ENCODE assay signal across 20 cellular contexts in genomic region chr5:56684159-56684558, GRCh38.
DNase-seq lines count a peak whose midpoint lies in the region; ATAC-seq and TF ChIP-seq lines count a peak whose summit lies in the region.
"Had no signal": no experiment of that assay in that cellular context is flagged by ENCODE, and none has a peak within 500 bp of the region (broad histone marks: within the 10 kb centered on the region; RNA-seq: fewer than 3 reads in every experiment).

No MANE protein-coding gene starts in this region.

- POLR2A ChIA-PET in WTC11 (lab: Charles Lee), result no interaction called here

- H3K27ac Mint-ChIP-seq in WTC11, result no peak overlapping the region
- peak overlapping the region; percentile 89 for H3K27ac Mint-ChIP-seq in memory B cell

- H3K9me3 Mint-ChIP-seq in WTC11 (no peaks in the 10 kb centered on the region), memory B cell (peaks cover 6% of the 10 kb centered on the region)

- TF ChIP-seq CTCF in WTC11 (IDR thresholded peaks at IDR 0.05), result no peak

- CTCF ChIA-PET in WTC11 (lab: Charles Lee), result no interaction called here

- H3K4me3 Mint-ChIP-seq in WTC11 (no peak overlapping the region), memory B cell (no peak overlapping the region)

- ATAC-seq in WTC11 (peak; percentile 30; the same call in 1 of the 2 replicates), memory B cell (ENCODE audit: low read depth) (no peak)
- ATAC-seq: K562, PC-3 had no signal

- peak; percentile 80 for DNase-seq in ELF-1 (ENCODE audit: low read depth, low spot score)
- DNase-seq in WTC11 (ENCODE audit: low spot score), result no peak
- no peak for DNase-seq in memory B cell (ENCODE audit: low spot score in 2 of 2)
- DNase-seq in NCI-H1105 treated with DMSO at 0.1 percent for 48 hours (lab: John Stamatoyannopoulos, UW), result no peak
- no peak for DNase-seq in HuH-7 (ENCODE audit: low spot score)
- DNase-seq in activated effector memory CD4-positive, alpha-beta T cell treated with anti-CD3 and anti-CD28 coated beads, Interleukin-2, amount 50 U/mL, for 16 hours, result no peak
- DNase-seq in superior temporal gyrus (ENCODE audit: extremely low spot score), result no peak
- DNase-seq: ACHN; BE2C; COR-L47; DMS79; GDM1; GM23248; NCI-H1048; NCI-H1694 treated with DMSO at 0.1 percent for 48 hours; NCI-H345; NCI-H69; NK-92 treated with Interleukin-12 subunit alpha and Interleukin-12 subunit beta, amount 100 ng/mL, for 24 hours; PC-3 had no signal

- no peaks in the 10 kb centered on the region for H3K27me3 Mint-ChIP-seq in WTC11 (ENCODE audit: low read depth)
- H3K27me3 Mint-ChIP-seq in memory B cell, result no peaks in the 10 kb centered on the region

- H3K4me1 Mint-ChIP-seq in WTC11, result peaks cover 24% of the 10 kb centered on the region
- H3K4me1 Mint-ChIP-seq in memory B cell, result peaks cover 47% of the 10 kb centered on the region

- H3K36me3 Mint-ChIP-seq in WTC11 (no peaks in the 10 kb centered on the region), memory B cell (peaks cover 3% of the 10 kb centered on the region)

TF ChIP-seq in WTC11, 78 proteins besides CTCF, POLR2A, EP300 and RAD21:
- TF ChIP-seq MXD4 (CRISPR knock-in tag; IDR thresholded peaks at IDR 0.05; ENCODE audit: borderline replicate concordance) (no peak), ZBTB43 (CRISPR knock-in tag; IDR thresholded peaks at IDR 0.05) (no peak), ATF2 (CRISPR knock-in tag; IDR thresholded peaks at IDR 0.05; ENCODE audit: borderline replicate concordance, low read depth) (no peak), ARID4B (CRISPR knock-in tag; IDR thresholded peaks at IDR 0.05; ENCODE audit: borderline replicate concordance) (no peak), SOX15 (CRISPR knock-in tag; IDR thresholded peaks at IDR 0.05) (no peak), TEAD1 (CRISPR knock-in tag; IDR thresholded peaks at IDR 0.05) (no peak), ZNF671 (CRISPR knock-in tag; IDR thresholded peaks at IDR 0.05) (no peak), ETV6 (CRISPR knock-in tag; IDR thresholded peaks at IDR 0.05) (no peak), FOXP1 (CRISPR knock-in tag; IDR thresholded peaks at IDR 0.05; ENCODE audit: borderline replicate concordance) (no peak), HMGA2 (CRISPR knock-in tag; IDR thresholded peaks at IDR 0.05) (no peak), NFYB (CRISPR knock-in tag; conservative IDR thresholded peaks at IDR 0.05; ENCODE audit: low read depth) (no peak), GTF2I (CRISPR knock-in tag; conservative IDR thresholded peaks at IDR 0.05) (no peak), SMAD4 (CRISPR knock-in tag; IDR thresholded peaks at IDR 0.05) (no peak)
